In genomic region chr4:126715681-126716080, GRCh38 we compare ENCODE assay signal across 29 cellular contexts.
"Had no signal": no experiment of that assay in that cellular context is flagged by ENCODE, and none has a peak within 500 bp of the region (broad histone marks: within the 10 kb centered on the region; RNA-seq: fewer than 3 reads in every experiment).

No MANE protein-coding gene starts in this region.

- H3K9me3 Mint-ChIP-seq: nephron had no signal

- H3K36me3 ChIP-seq: left lung, lower lobe of right lung, pancreas, prostate gland, sigmoid colon, spleen, suprapubic skin, thoracic aorta, tibial artery, upper lobe of right lung had no signal

- H3K27ac Mint-ChIP-seq: immature natural killer cell; naive thymus-derived CD8-positive, alpha-beta T cell; nephron; stimulated activated effector memory CD8-positive, alpha-beta T cell treated with anti-CD3 and anti-CD28 coated beads, Interleukin-12 subunit alpha, Interleukin-12 subunit beta, amount 100 ng/mL, for 72 hours; stimulated activated naive CD8-positive, alpha-beta T cell treated with anti-CD3 and anti-CD28 coated beads, Interleukin-15, Interleukin-2, amounts not matched to agents 100 ng/mL and 50 ng/mL, for 24 hours had no signal

- ATAC-seq: left colon; left lung; lower lobe of right lung; naive thymus-derived CD8-positive, alpha-beta T cell; pancreas; right cardiac atrium; stimulated activated effector memory CD8-positive, alpha-beta T cell treated with anti-CD3 and anti-CD28 coated beads, Interleukin-12 subunit alpha, Interleukin-12 subunit beta, amount 100 ng/mL, for 72 hours; upper lobe of right lung had no signal

- FAIRE-seq: islet of Langerhans, kidney, pancreas, small intestine, urothelium cell line had no signal

- H3K36me3 Mint-ChIP-seq: immature natural killer cell; stimulated activated effector memory CD8-positive, alpha-beta T cell treated with anti-CD3 and anti-CD28 coated beads, Interleukin-12 subunit alpha, Interleukin-12 subunit beta, amount 100 ng/mL, for 72 hours had no signal

- H3K4me3 Mint-ChIP-seq: immature natural killer cell; naive thymus-derived CD8-positive, alpha-beta T cell; nephron; stimulated activated effector memory CD8-positive, alpha-beta T cell treated with anti-CD3 and anti-CD28 coated beads, Interleukin-12 subunit alpha, Interleukin-12 subunit beta, amount 100 ng/mL, for 72 hours; stimulated activated naive CD8-positive, alpha-beta T cell treated with anti-CD3 and anti-CD28 coated beads, Interleukin-15, Interleukin-2, amounts not matched to agents 100 ng/mL and 50 ng/mL, for 24 hours had no signal

- H3K4me1 Mint-ChIP-seq: immature natural killer cell; naive thymus-derived CD8-positive, alpha-beta T cell; nephron; stimulated activated effector memory CD8-positive, alpha-beta T cell treated with anti-CD3 and anti-CD28 coated beads, Interleukin-12 subunit alpha, Interleukin-12 subunit beta, amount 100 ng/mL, for 72 hours had no signal

- H3K27me3 ChIP-seq: left lung, pancreas, sigmoid colon, spleen, suprapubic skin, tibial artery, upper lobe of right lung had no signal

- H3K9me3 ChIP-seq: left lung, lower lobe of right lung, pancreas, prostate gland, sigmoid colon, suprapubic skin, thoracic aorta, tibial artery, upper lobe of right lung had no signal

- H3K27me3 Mint-ChIP-seq: naive thymus-derived CD8-positive, alpha-beta T cell; stimulated activated naive CD8-positive, alpha-beta T cell treated with anti-CD3 and anti-CD28 coated beads, Interleukin-15, Interleukin-2, amounts not matched to agents 100 ng/mL and 50 ng/mL, for 24 hours had no signal

- H3K4me1 ChIP-seq: left lung, lower lobe of right lung, pancreas, prostate gland, sigmoid colon, spleen, suprapubic skin, tibial artery, upper lobe of right lung had no signal

- H3K4me3 ChIP-seq: left lung, lower lobe of right lung, pancreas, prostate gland, sigmoid colon, spleen, suprapubic skin, thoracic aorta, tibial artery, upper lobe of right lung had no signal

- DNase-seq: hypothalamus; immature natural killer cell; kidney; left colon; left lung; lower lobe of right lung; mammary epithelial cell; mesenchymal stem cell; naive thymus-derived CD8-positive, alpha-beta T cell; nucleus accumbens; pancreas; retina; right cardiac atrium; sigmoid colon; small intestine; spleen; stimulated activated CD4-positive, alpha-beta T cell treated with anti-CD3 and anti-CD28 coated beads, Interleukin-4, amount 100 ng/mL, for 24 hours; stimulated activated naive CD4-positive, alpha-beta T cell; tibial artery; trophoblast cell; upper lobe of right lung had no signal

- H3K27ac ChIP-seq: left lung, lower lobe of right lung, pancreas, prostate gland, sigmoid colon, spleen, suprapubic skin, thoracic aorta, tibial artery, upper lobe of right lung had no signal
